ENCODE assay signal across 1 cellular context in the genomic region with DNA sequence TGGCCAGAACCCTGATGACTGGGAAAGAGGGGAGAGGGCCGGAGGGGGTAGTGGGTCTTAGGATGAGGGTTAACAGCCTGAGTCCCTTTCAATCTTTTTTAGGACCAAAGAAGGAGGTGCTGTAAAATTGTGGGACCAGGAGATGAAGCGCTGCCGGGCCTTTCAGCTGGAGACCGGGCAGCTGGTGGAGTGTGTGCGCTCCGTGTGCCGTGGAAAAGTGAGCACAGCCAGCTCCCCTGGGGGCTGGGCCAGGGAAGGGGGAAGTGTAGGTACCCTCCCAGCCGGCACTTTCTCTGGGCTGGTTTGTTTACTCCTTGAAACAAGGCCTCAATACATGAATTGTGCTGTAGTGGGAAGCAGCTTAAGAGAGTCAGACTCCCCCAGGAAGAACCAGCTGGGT.
TF ChIP-seq lines count a peak whose summit lies in the region.

No MANE protein-coding gene starts in this region.

TF ChIP-seq in K562, 482 proteins besides CTCF, POLR2A, EP300 and RAD21:
- no peak for TF ChIP-seq ZNF431 (CRISPR knock-in tag; IDR thresholded peaks at IDR 0.05)
- no peak for TF ChIP-seq POU5F1 (IDR thresholded peaks at IDR 0.05; ENCODE audit: borderline replicate concordance, low read depth, low read length, partially characterized antibody)
- TF ChIP-seq ZNF316 (IDR thresholded peaks at IDR 0.05): no peak
- TF ChIP-seq ZNF354B (CRISPR knock-in tag; IDR thresholded peaks at IDR 0.05): no peak
- no peak for TF ChIP-seq MAFK (IDR thresholded peaks at IDR 0.05; ENCODE audit: low read length)
- no peak for TF ChIP-seq ZNF408 (CRISPR knock-in tag; IDR thresholded peaks at IDR 0.05; ENCODE audit: low read depth)
- no peak for TF ChIP-seq ZNF311 (CRISPR knock-in tag; IDR thresholded peaks at IDR 0.05)
- no peak for TF ChIP-seq RBM22 (IDR thresholded peaks at IDR 0.05; ENCODE audit: low read depth, low read length, poor library complexity, severe bottlenecking)
- no peak for TF ChIP-seq CHCHD3 (CRISPR knock-in tag; IDR thresholded peaks at IDR 0.05)
- TF ChIP-seq TBL1XR1 (IDR thresholded peaks at IDR 0.05; ENCODE audit: low read length in 2 of 2): no peak
- TF ChIP-seq NONO (IDR thresholded peaks at IDR 0.05; ENCODE audit: low read depth in 2 of 2, low read length in 1 of 2): no peak
- TF ChIP-seq L3MBTL2 (IDR thresholded peaks at IDR 0.05): no peak
